Comparison of ENCODE assay signal across 8 cellular contexts in the genomic region with DNA sequence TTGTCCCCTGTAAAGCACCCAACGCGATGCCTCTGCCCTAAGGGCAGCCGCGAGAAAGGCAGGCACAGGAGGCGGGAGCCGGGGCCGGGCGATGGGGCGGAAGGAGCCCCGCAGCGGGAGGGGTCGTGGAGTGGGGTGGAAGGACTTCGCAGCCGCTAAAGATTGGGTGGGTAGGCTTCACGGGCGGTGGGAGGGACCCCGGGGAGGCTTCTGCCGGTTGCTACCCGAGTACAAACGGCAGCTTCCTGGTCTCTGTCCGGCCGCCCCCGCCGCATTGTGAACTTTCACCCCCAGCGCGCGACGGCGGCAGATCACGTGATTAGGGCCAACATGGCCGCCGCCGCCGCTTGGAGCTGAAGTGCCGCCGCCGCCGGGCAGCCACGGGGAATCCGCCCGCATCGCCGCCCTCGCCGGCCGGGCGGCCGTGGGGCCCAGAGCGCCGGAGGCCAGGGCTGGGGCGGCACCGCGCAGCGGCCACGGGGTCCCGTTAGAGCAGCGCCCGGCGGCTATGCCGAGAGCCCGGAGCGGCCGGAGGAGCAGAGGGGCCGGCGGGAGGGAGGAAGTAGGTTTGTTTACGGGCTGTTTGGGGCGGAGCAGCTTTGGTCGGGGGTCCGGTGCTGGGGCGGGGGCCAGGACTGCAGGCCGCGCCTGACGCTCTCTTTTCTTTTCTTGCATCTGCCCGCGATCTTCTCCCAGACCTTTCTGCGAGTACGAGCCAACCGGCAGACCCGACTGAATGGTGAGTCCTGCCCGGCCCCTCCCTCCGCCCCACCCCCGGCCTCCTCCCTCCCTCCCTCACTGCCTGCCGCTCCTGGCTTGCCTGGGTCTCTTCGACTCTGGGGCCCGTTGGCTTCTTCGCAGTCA. TPM values are rescaled to one million over a fixed set of nuclear protein-coding genes. Genes with fewer than 3 reads are reported as not detected.
DNase-seq lines count a peak whose midpoint lies in the region; ATAC-seq, FAIRE-seq and TF ChIP-seq lines count a peak whose summit lies in the region.

No MANE protein-coding gene starts in this region.

- dilution Hi-C loops in keratinocyte (cut with MboI; ENCODE audit: extremely low pct_ligation_motif_present, low sequenced_read_pairs), result no loop called here

- TF ChIP-seq CTCF in keratinocyte (optimal IDR thresholded peaks at IDR 0.05 in 1 of 3, IDR thresholded peaks at IDR 0.05 in 1 of 3, conservative IDR thresholded peaks at IDR 0.05 in 1 of 3; ENCODE audit: extremely low read depth in 1 of 3, insufficient read depth in 2 of 3, low read length in 3 of 3), result no peak

- DNase-seq in 8988T (peak; percentile 93), NCI-H2196 (lab: John Stamatoyannopoulos, UW; ENCODE audit: unreplicated experiment) (peak; percentile 85), caudate nucleus (lab: John Stamatoyannopoulos, UW) (peak in 57 of 61 donors; percentile 20 to 87 (median 72)), keratinocyte (ENCODE audit: low read depth, low spot score) (peak; percentile 76)
- DNase-seq in activated CD4-positive, CD25-positive, alpha-beta regulatory T cell treated with anti-CD3 and anti-CD28 coated beads, Interleukin-2, amount 50 U/mL, for 16 hours (ENCODE audit: low read depth, low spot score), result peak; percentile 80
- DNase-seq in stimulated activated CD4-positive, alpha-beta T cell treated with anti-CD3 and anti-CD28 coated beads, Interleukin-12 subunit alpha, Interleukin-12 subunit beta, amount 100 ng/mL, for 48 hours (ENCODE audit: low read depth in 2 of 3, low spot score in 1 of 3), result peak; percentile 75 to 87 (median 83)

- peak overlapping the region; percentile 87 for H2AFZ ChIP-seq in keratinocyte (ENCODE audit: control insufficient read depth, low read length)

- peak; percentile 77 for TF ChIP-seq POLR2A in GM18526 (IDR thresholded peaks at IDR 0.05; ENCODE audit: extremely low read depth, insufficient read length)

- peaks cover 5% of the 10 kb centered on the region for H3K9me1 ChIP-seq in keratinocyte (ENCODE audit: control insufficient read depth, extremely low read depth, insufficient read depth, low read length)

- peak overlapping the region; percentile 97 for H3K4me2 ChIP-seq in keratinocyte (ENCODE audit: control insufficient read depth, extremely low read depth, insufficient read depth, low read depth, low read length)

- peak overlapping the region; percentile 80 for H3K9ac ChIP-seq in keratinocyte (ENCODE audit: control insufficient read depth, extremely low read depth, insufficient read depth, low read length)

- H4K20me1 ChIP-seq in keratinocyte (ENCODE audit: control insufficient read depth, extremely low read depth, insufficient read depth, low read length), result peaks cover 7% of the 10 kb centered on the region

- H3K9me3 ChIP-seq in keratinocyte (ENCODE audit: control insufficient read depth, low read depth, low read length), result no peaks in the 10 kb centered on the region

- H3K36me3 ChIP-seq in keratinocyte (ENCODE audit: control insufficient read depth in 2 of 2, extremely low read depth in 1 of 2, insufficient read depth in 2 of 2, low read length in 2 of 2), result peaks cover 11 to 28% of the 10 kb centered on the region in 2 experiments

- H3K27ac ChIP-seq in caudate nucleus (ENCODE audit: low read depth, low read length) (peak overlapping the region; percentile 94), keratinocyte (ENCODE audit: control insufficient read depth, insufficient read depth, low read length) (peak overlapping the region; percentile 77)

- ATAC-seq in HG03066 (IDR thresholded peaks at IDR 0.05; ENCODE audit: low read depth, unreplicated experiment), result peak; percentile 70

- H3K4me1 ChIP-seq in keratinocyte (ENCODE audit: control insufficient read depth, extremely low read depth, insufficient read depth, low read length), result peaks cover 31% of the 10 kb centered on the region

- peaks cover 17% of the 10 kb centered on the region for H3K79me2 ChIP-seq in keratinocyte (ENCODE audit: control insufficient read depth, insufficient read depth, low read length)

- H3K4me3 ChIP-seq in keratinocyte (ENCODE audit: control insufficient read depth in 2 of 3, extremely low read depth in 1 of 3, insufficient read depth in 2 of 3, low read depth in 1 of 3, low read length in 3 of 3), result peak overlapping the region; percentile 58 to 84 (median 80)

- FAIRE-seq in keratinocyte (lab: Jason Lieb, UNC), result no peak

- H3K27me3 ChIP-seq in keratinocyte (ENCODE audit: control insufficient read depth, extremely low read depth, insufficient read depth, low read length), result no peaks in the 10 kb centered on the region

RNA-seq across cellular contexts. Expression of a gene that starts 42.4 kb away (rescaled TPM):
- 5.6 to 11.4 TPM (median 10.6 TPM) in 3 replicates for polyA plus RNA-seq in keratinocyte
- 0.87 TPM for polyA plus RNA-seq in keratinocyte (2011; ENCODE audit: low read depth)
- 6.2 and 10.6 TPM in 2 replicates for polyA plus RNA-seq in keratinocyte (2011; cell fraction: cytosol; rRNA removed)
- polyA plus RNA-seq in keratinocyte (2011; cell fraction: nucleus; rRNA removed), result 5.6 and 9.3 TPM in 2 replicates
- 6.7 and 10.8 TPM in 2 replicates for polyA plus RNA-seq in keratinocyte (2012; ENCODE audit: low replicate concordance)
- polyA minus RNA-seq in keratinocyte, result 9.3 to 15.1 TPM (median 10.0 TPM) in 3 replicates
- 19.2 TPM for polyA minus RNA-seq in keratinocyte (2011; cell fraction: cytosol; rRNA and poly(A)+ RNA removed)
- polyA minus RNA-seq in keratinocyte (2011; cell fraction: nucleus; rRNA and poly(A)+ RNA removed), result 4.6 and 6.6 TPM in 2 replicates

RNA-seq across cellular contexts. Expression of a gene that starts 42.6 kb away (rescaled TPM):
- 0.19 to 1.5 TPM (median 0.22 TPM) in 3 replicates for polyA plus RNA-seq in keratinocyte
- 0.56 TPM for polyA plus RNA-seq in keratinocyte (2011; ENCODE audit: low read depth)
- polyA plus RNA-seq in keratinocyte (2011; cell fraction: cytosol; rRNA removed), result 0.18 and 0.19 TPM in 2 replicates
- polyA plus RNA-seq in keratinocyte (2011; cell fraction: nucleus; rRNA removed), result 5.0 and 9.1 TPM in 2 replicates
- 0.28 and 0.33 TPM in 2 replicates for polyA plus RNA-seq in keratinocyte (2012; ENCODE audit: low replicate concordance)
- not detected in 3 replicates for polyA minus RNA-seq in keratinocyte
- not detected for polyA minus RNA-seq in keratinocyte (2011; cell fraction: cytosol; rRNA and poly(A)+ RNA removed)
- 0.85 TPM in 1 of 2 replicates, not detected in the other for polyA minus RNA-seq in keratinocyte (2011; cell fraction: nucleus; rRNA and poly(A)+ RNA removed)

Comparison
In these comparisons a context has a peak if more than half of its experiments do, and no peak if none do; other contexts are left out.
1. Peak in every context shown above with its lines: DNase-seq, ATAC-seq, H3K4me3 ChIP-seq and H3K27ac ChIP-seq.